Comparison of ENCODE assay signal across 20 cellular contexts in the genomic region with DNA sequence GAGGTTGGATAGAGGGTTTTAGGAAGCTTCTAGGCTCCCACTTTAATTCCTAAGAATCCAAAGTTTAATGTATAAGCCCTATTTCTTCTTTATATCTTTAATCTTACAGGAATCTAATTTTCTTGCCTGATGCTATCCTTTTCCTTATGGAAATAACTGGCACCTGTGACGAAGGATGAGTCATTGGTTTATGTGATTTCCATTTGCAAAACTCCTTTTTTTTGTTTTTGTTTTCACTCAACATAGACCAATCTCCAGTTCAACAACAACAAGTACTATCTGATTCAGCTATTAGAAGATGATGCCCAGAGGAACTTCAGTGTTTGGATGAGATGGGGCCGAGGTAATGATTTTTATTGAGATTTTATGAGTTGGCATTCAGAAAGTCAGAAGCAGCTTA. TPM values are rescaled to one million over a fixed set of nuclear protein-coding genes. Genes with fewer than 3 reads are reported as not detected.
DNase-seq lines count a peak whose midpoint lies in the region; ATAC-seq, FAIRE-seq and TF ChIP-seq lines count a peak whose summit lies in the region.
"Had no signal": no experiment of that assay in that cellular context is flagged by ENCODE, and none has a peak within 500 bp of the region (broad histone marks: within the 10 kb centered on the region; RNA-seq: fewer than 3 reads in every experiment).

No MANE protein-coding gene starts in this region.

- no peak for TF ChIP-seq RAD21 in A549 (conservative IDR thresholded peaks at IDR 0.05 in 1 of 2, IDR thresholded peaks at IDR 0.05 in 1 of 2)

- H3K4me1 ChIP-seq in A549 = no peaks in the 10 kb centered on the region
- H3K4me1 ChIP-seq: Caco-2, SJCRH30 had no signal

- no peaks in the 10 kb centered on the region for H3K9me3 ChIP-seq in A549
- H3K9me3 ChIP-seq: Caco-2, MG63, SJCRH30 had no signal

- no peak overlapping the region for H3K4me2 ChIP-seq in A549
- H3K4me2 ChIP-seq: KMS-11 had no signal

- DNase-seq in A172 (ENCODE audit: low spot score) = peak; percentile 7
- DNase-seq in A549 (ENCODE audit: low read depth in 1 of 2, low spot score in 1 of 2) = no peak
- peak; percentile 28 for DNase-seq in LHCN-M2 (ENCODE audit: low read depth)
- DNase-seq in epithelial cell of esophagus (ENCODE audit: low read depth) = peak; percentile 11
- no peak for DNase-seq in C1 segment of cervical spinal cord (lab: John Stamatoyannopoulos, UW)
- DNase-seq: CD4-positive, alpha-beta T cell; GDM1; MG63; NCI-H1048; NCI-H1436; NCI-H1930; NCI-H345; NCI-H526; SJCRH30 had no signal

- CTCF ChIA-PET in A549 (lab: Yijun Ruan, JAX) = interaction anchor here (0.8 to 1.6 kb wide), 7 partner anchors 8 to 259 kb away, joined by 3 to 13 read pairs (median 3); no protein-coding TSS in a partner anchor

- H3K4me3 ChIP-seq in A549 (no peak overlapping the region), epithelial cell of esophagus (ENCODE audit: low read length) (no peak overlapping the region)
- H3K4me3 ChIP-seq: MG63, SJCRH30 had no signal

- no peak overlapping the region for H3K27ac ChIP-seq in A549
- H3K27ac ChIP-seq: KMS-11, SJCRH30 had no signal

- WGBS in A549 (ENCODE audit: missing lambda C conversion rate) = 92% methylated on average over 2 of the region's 2 CpGs

- TF ChIP-seq EP300 in A549 (IDR thresholded peaks at IDR 0.05) = no peak

- POLR2A ChIA-PET in A549 (lab: Yijun Ruan, JAX) = no interaction called here

- no peak for ATAC-seq in A549
- ATAC-seq in HG03520 (IDR thresholded peaks at IDR 0.05; ENCODE audit: unreplicated experiment) = no peak
- no peak for ATAC-seq in GM18858 (IDR thresholded peaks at IDR 0.05; ENCODE audit: unreplicated experiment)
- ATAC-seq: HCT116 had no signal

- FAIRE-seq in A549 (lab: Jason Lieb, UNC) = no peak
- FAIRE-seq: HepG2 had no signal

- no peak for TF ChIP-seq POLR2A in A549 (IDR thresholded peaks at IDR 0.05; ENCODE audit: low read length)

- no peak for TF ChIP-seq CTCF in A549 (IDR thresholded peaks at IDR 0.05)
- TF ChIP-seq CTCF in epithelial cell of esophagus (IDR thresholded peaks at IDR 0.05; ENCODE audit: insufficient read depth, low read depth, low read length, missing control alignments) = no peak

TF ChIP-seq in A549, 52 proteins besides CTCF, POLR2A, EP300 and RAD21:
- no peak for TF ChIP-seq FOSL2 (IDR thresholded peaks at IDR 0.05)
- 0 out of 2 replicates have a peak, but pooled peaks have one; percentile 28 for TF ChIP-seq FOSL2 (CRISPR knock-in tag; IDR thresholded peaks at IDR 0.05)
- no peak for TF ChIP-seq RARB (CRISPR knock-in tag; IDR thresholded peaks at IDR 0.05)

RNA-seq across cellular contexts. Expression of a gene that starts 6.8 kb away (rescaled TPM):
- total RNA-seq in A172 (2014; rRNA removed; shearing (Covaris generic)) = 17.5 and 20.1 TPM in 2 replicates
- polyA plus RNA-seq in A549 (2011; rRNA removed) = 39.8 and 42.3 TPM in 2 replicates
- polyA plus RNA-seq in A549 (2012; cell fraction: cytosol; rRNA removed) = 24.9 and 30.0 TPM in 2 replicates
- 17.6 and 25.2 TPM in 2 replicates for polyA plus RNA-seq in A549 (2012; cell fraction: nucleus; rRNA removed)
- 42.0 to 43.4 TPM (median 42.1 TPM) in 3 replicates for polyA plus RNA-seq in A549 (2017; fragmentation: RNase III; extraction: RNeasy Plus Mini Kit Qiagen cat#74134 plus additional on column Dnase treatment)
- polyA minus RNA-seq in A549 (2011; rRNA and poly(A)+ RNA removed) = 15.0 and 19.1 TPM in 2 replicates
- total RNA-seq in LHCN-M2 (2014; rRNA removed) = 25.5 and 28.0 TPM in 2 replicates
- polyA plus RNA-seq in LHCN-M2 (2012) = 14.1 TPM

RNA-seq across cellular contexts. Expression of a gene that starts 17.2 kb away (rescaled TPM):
- total RNA-seq in A172 (2014; rRNA removed; shearing (Covaris generic)) = 28.6 and 30.3 TPM in 2 replicates
- 98.2 and 121 TPM in 2 replicates for polyA plus RNA-seq in A549 (2011; rRNA removed)
- 23.7 and 26.4 TPM in 2 replicates for polyA plus RNA-seq in A549 (2012; cell fraction: cytosol; rRNA removed)
- polyA plus RNA-seq in A549 (2012; cell fraction: nucleus; rRNA removed) = 15.0 and 23.2 TPM in 2 replicates
- 29.9 to 32.6 TPM (median 30.8 TPM) in 3 replicates for polyA plus RNA-seq in A549 (2017; fragmentation: RNase III; extraction: RNeasy Plus Mini Kit Qiagen cat#74134 plus additional on column Dnase treatment)
- polyA minus RNA-seq in A549 (2011; rRNA and poly(A)+ RNA removed) = 43.0 and 45.3 TPM in 2 replicates
- 39.3 and 39.5 TPM in 2 replicates for total RNA-seq in LHCN-M2 (2014; rRNA removed)
- polyA plus RNA-seq in LHCN-M2 (2012) = 22.5 TPM

RNA-seq across cellular contexts. Expression of a gene that starts 44.5 kb away (rescaled TPM):
- total RNA-seq in A172 (2014; rRNA removed; shearing (Covaris generic)) = 10.6 and 16.8 TPM in 2 replicates
- polyA plus RNA-seq in A549 (2011; rRNA removed) (21.9 and 31.2 TPM in 2 replicates), A549 (2017; fragmentation: RNase III; extraction: RNeasy Plus Mini Kit Qiagen cat#74134 plus additional on column Dnase treatment) (25.1 to 30.2 TPM (median 30.1 TPM) in 3 replicates)
- polyA plus RNA-seq in A549 (2012; cell fraction: cytosol; rRNA removed) = 9.9 and 10.8 TPM in 2 replicates
- polyA plus RNA-seq in A549 (2012; cell fraction: nucleus; rRNA removed) = 7.2 and 8.3 TPM in 2 replicates
- polyA minus RNA-seq in A549 (2011; rRNA and poly(A)+ RNA removed) = 31.1 and 34.1 TPM in 2 replicates
- 10.3 and 16.8 TPM in 2 replicates for total RNA-seq in LHCN-M2 (2014; rRNA removed)
- 17.8 TPM for polyA plus RNA-seq in LHCN-M2 (2012)

Comparison
In these comparisons a context has a peak if more than half of its experiments do, and no peak if none do; other contexts are left out.
1. DNase-seq: peak in A172 (single experiment), LHCN-M2 (single experiment) and epithelial cell of esophagus (single experiment); none in A549 (0 of 2) and C1 segment of cervical spinal cord (0 of 14).